In genomic region chr9:117060963-117061362, GRCh38 we compare ENCODE assay signal across 11 cellular contexts.
"Had no signal": no experiment of that assay in that cellular context is flagged by ENCODE, and none has a peak within 500 bp of the region (broad histone marks: within the 10 kb centered on the region; RNA-seq: fewer than 3 reads in every experiment).

No MANE protein-coding gene starts in this region.

- H3K4me2 ChIP-seq: GM23338 had no signal

- H3K4me1 ChIP-seq: HAP-1 had no signal

- H3K9me3 ChIP-seq: HAP-1 had no signal

- H3K36me3 ChIP-seq: HAP-1 had no signal

- H3K27ac ChIP-seq: GM23248 had no signal

- ATAC-seq: GM23338, HCT116 had no signal

- H3K4me3 ChIP-seq: GM23248, GM23338, HAP-1 had no signal

- FAIRE-seq: H1, H54 had no signal

- DNase-seq: GM23248, GOT3, H7, H9, HCEC 1CT, HFFc6 had no signal
